ENCODE assay signal across 20 cellular contexts in genomic region chr10:89063465-89063864, GRCh38.
"Had no signal": no experiment of that assay in that cellular context is flagged by ENCODE, and none has a peak within 500 bp of the region (broad histone marks: within the 10 kb centered on the region; RNA-seq: fewer than 3 reads in every experiment).

No MANE protein-coding gene starts in this region.

- H3K36me3 ChIP-seq: SJSA1 had no signal

- H3K27ac ChIP-seq: KMS-11, RWPE1, SJSA1, SK-N-MC had no signal

- DNase-seq: IMR-90, Kasumi-1, MM.1S, NCI-H1092 treated with DMSO at 0.1 percent for 48 hours, NCI-H1436, NCI-H187, NCI-H2029, NCI-H2081 treated with DMSO at 0.1 percent for 48 hours, NCI-H2171, NCI-H510A, NCI-H524 treated with DMSO at 0.1 percent for 48 hours, NCI-H69, NCI-H774, PC-3, SIG-M5 had no signal

- ATAC-seq: Panc1, PC-3 had no signal

- H3K27me3 ChIP-seq: SJSA1 had no signal

- H3K4me1 ChIP-seq: SJSA1 had no signal

- H3K4me2 ChIP-seq: KMS-11 had no signal

- H3K4me3 ChIP-seq: SJSA1, SK-N-MC had no signal

- H3K9ac ChIP-seq: KMS-11 had no signal

- H3K9me3 ChIP-seq: SJSA1 had no signal
